Comparison of ENCODE assay signal across 29 cellular contexts in the genomic region with DNA sequence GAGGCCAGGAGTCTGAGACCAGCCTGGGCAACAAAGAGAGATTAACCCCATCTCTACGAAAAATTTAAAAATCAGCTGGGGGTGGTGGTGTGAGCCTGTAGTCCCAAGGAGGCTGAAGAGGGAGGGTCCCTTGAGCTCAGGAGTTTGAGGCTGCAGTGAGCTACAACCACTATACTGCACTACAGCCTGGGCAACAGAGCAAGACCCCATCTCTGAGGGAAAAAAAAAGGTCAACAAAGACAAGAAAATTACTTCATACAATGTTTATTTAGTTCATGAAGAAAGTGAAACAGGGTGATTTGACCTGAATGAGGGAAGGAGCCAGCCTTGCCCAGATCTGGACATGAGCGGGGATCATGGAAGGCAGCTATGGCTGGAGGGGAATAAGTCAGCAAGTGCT. TPM values are rescaled to one million over a fixed set of nuclear protein-coding genes. Genes with fewer than 3 reads are reported as not detected.
"Had no signal": no experiment of that assay in that cellular context is flagged by ENCODE, and none has a peak within 500 bp of the region (broad histone marks: within the 10 kb centered on the region; RNA-seq: fewer than 3 reads in every experiment).

No MANE protein-coding gene starts in this region.

- H3K27ac ChIP-seq: adrenal gland, ascending aorta, body of pancreas, Peyer's patch, RWPE1, SJCRH30 had no signal

- H3K4me3 Mint-ChIP-seq: activated B cell treated with CpG ODN at 0.5 μM for 24 hours; activated CD4-positive, alpha-beta memory T cell treated with anti-CD3 and anti-CD28 coated beads for 36 hours; activated CD4-positive, alpha-beta T cell treated with anti-CD3 and anti-CD28 coated beads, Interleukin-2, amount 10 ng/mL, durations not matched to agents 7 days and 5 days; activated naive CD4-positive, alpha-beta T cell treated with anti-CD3 and anti-CD28 coated beads for 36 hours; activated naive CD8-positive, alpha-beta T cell; activated T-cell treated with anti-CD3 and anti-CD28 coated beads, Interleukin-2, amount 50 U/mL, for 4 hours had no signal

- H3K9me3 ChIP-seq: adrenal gland, ascending aorta, body of pancreas, Peyer's patch, SJCRH30, SK-N-SH had no signal

- H3K27ac Mint-ChIP-seq: activated B cell treated with CpG ODN at 0.5 μM for 24 hours; activated CD4-positive, alpha-beta memory T cell treated with anti-CD3 and anti-CD28 coated beads for 36 hours; activated naive CD4-positive, alpha-beta T cell treated with anti-CD3 and anti-CD28 coated beads for 36 hours; activated naive CD8-positive, alpha-beta T cell had no signal

- H3K4me3 ChIP-seq: adrenal gland, ascending aorta, body of pancreas, Peyer's patch, SJCRH30 had no signal

- H3K27me3 Mint-ChIP-seq: activated B cell treated with CpG ODN at 0.5 μM for 24 hours; activated naive CD8-positive, alpha-beta T cell had no signal

- DNase-seq: activated B cell treated with CpG ODN at 0.5 μM for 24 hours; activated CD4-positive, alpha-beta memory T cell treated with anti-CD3 and anti-CD28 coated beads for 36 hours; activated CD4-positive, alpha-beta T cell treated with anti-CD3 and anti-CD28 coated beads, Interleukin-2, amount 10 ng/mL, durations not matched to agents 7 days and 5 days; activated CD8-positive, alpha-beta memory T cell treated with anti-CD3 and anti-CD28 coated beads for 24 hours; activated gamma-delta T cell; activated naive CD4-positive, alpha-beta T cell treated with anti-CD3 and anti-CD28 coated beads for 36 hours; activated T-cell treated with anti-CD3 and anti-CD28 coated beads, Interleukin-2, amount 50 U/mL, for 4 hours; adrenal gland; body of pancreas; Karpas-422; MM.1S; NCI-H1105; NCI-H1436; NCI-H1694 treated with DMSO at 0.1 percent for 48 hours; NCI-H2029 treated with DMSO at 0.1 percent for 48 hours; NCI-H345; NCI-H510A; NCI-H526 treated with DMSO at 0.1 percent for 48 hours; NCI-H82; NK-92 treated with Interleukin-12 subunit alpha and Interleukin-12 subunit beta, amount 100 ng/mL, for 24 hours; Peyer's patch; Right ventricle myocardium superior; SJCRH30; SK-N-SH; T-helper 9 cell had no signal

- H3K4me1 ChIP-seq: adrenal gland, ascending aorta, body of pancreas, Peyer's patch, SJCRH30 had no signal

- H3K36me3 Mint-ChIP-seq: activated CD4-positive, alpha-beta memory T cell treated with anti-CD3 and anti-CD28 coated beads for 36 hours; activated naive CD8-positive, alpha-beta T cell had no signal

- H3K9me3 Mint-ChIP-seq: activated B cell treated with CpG ODN at 0.5 μM for 24 hours; activated CD4-positive, alpha-beta memory T cell treated with anti-CD3 and anti-CD28 coated beads for 36 hours; activated naive CD4-positive, alpha-beta T cell treated with anti-CD3 and anti-CD28 coated beads for 36 hours; activated T-cell treated with anti-CD3 and anti-CD28 coated beads, Interleukin-2, amount 50 U/mL, for 4 hours had no signal

- ATAC-seq: activated T-cell treated with anti-CD3 and anti-CD28 coated beads, Interleukin-2, amount 50 U/mL, for 4 hours; body of pancreas had no signal

- H3K27me3 ChIP-seq: adrenal gland, ascending aorta, body of pancreas, Peyer's patch, SJCRH30 had no signal

- H3K36me3 ChIP-seq: adrenal gland, ascending aorta, Peyer's patch, SJCRH30 had no signal

RNA-seq across cellular contexts. Expression of gene TMEM163, which starts 59.1 kb away (rescaled TPM):
- total RNA-seq: activated CD4-positive, alpha-beta T cell treated with anti-CD3 and anti-CD28 coated beads, Interleukin-2, amount 10 ng/mL, durations not matched to agents 7 days and 5 days; activated naive CD4-positive, alpha-beta T cell treated with anti-CD3 and anti-CD28 coated beads for 36 hours; ascending aorta; bronchial epithelial cell had no signal
